Comparison of ENCODE assay signal across 8 cellular contexts in the genomic region with DNA sequence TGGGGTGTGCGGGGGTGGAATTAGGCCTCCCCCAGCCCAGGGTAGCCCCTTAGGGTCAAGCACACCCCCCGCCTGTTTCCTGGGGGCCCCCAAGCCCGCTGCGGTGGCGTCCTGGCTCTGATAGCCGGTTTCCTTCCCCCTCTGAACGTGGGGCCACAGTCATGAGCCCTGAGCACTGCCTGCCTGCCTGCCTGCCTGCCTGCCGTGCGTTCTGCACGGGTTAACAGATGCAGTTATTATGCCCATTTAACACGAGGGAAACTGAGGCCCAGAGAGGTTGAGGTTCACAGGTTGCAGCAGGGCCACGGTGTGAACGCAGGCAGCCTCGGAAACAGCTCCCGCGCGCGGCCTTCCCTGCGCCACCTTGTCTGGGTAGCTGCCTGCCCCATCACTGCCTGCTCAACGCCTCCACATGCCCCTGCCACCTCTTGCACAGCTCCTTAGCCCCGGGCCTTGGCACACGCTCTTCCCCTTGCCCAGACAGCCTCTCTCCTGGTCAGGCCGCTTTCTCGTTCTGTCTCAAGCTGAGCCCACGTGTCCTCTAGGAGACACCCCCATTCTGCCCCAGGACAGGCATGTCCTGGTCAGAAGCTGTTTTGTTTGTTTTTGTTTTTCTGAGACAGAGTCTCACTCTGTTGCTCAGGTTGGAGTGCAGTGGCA. TPM values are rescaled to one million over a fixed set of nuclear protein-coding genes. Genes with fewer than 3 reads are reported as not detected.
DNase-seq lines count a peak whose midpoint lies in the region; ATAC-seq, FAIRE-seq and TF ChIP-seq lines count a peak whose summit lies in the region.

No MANE protein-coding gene starts in this region.

- no peaks in the 10 kb centered on the region; the same call in 1 of the 2 replicates for H3K36me3 Mint-ChIP-seq in HFFc6 (ENCODE audit: low read depth)

- no peak overlapping the region for H3K9ac ChIP-seq in mesendoderm (ENCODE audit: low read length)

- H3K27ac Mint-ChIP-seq in HFFc6: peak overlapping the region; percentile 25; the same call in 1 of the 2 replicates

- peaks cover 20% of the 10 kb centered on the region for H3K4me1 Mint-ChIP-seq in HFFc6 (ENCODE audit: low read depth)

- 0 out of 2 replicates have a peak, but pooled peaks cover under 1% of the 10 kb centered on the region for H3K27me3 Mint-ChIP-seq in HFFc6 (ENCODE audit: insufficient read depth)

- H3K23ac ChIP-seq in mesendoderm (ENCODE audit: low read length): no peak overlapping the region

- no peak overlapping the region for H3K18ac ChIP-seq in mesendoderm (ENCODE audit: low read length)

- H2BK5ac ChIP-seq in mesendoderm (ENCODE audit: low read length): no peak overlapping the region

- no peaks in the 10 kb centered on the region for H3K27me3 ChIP-seq in mesendoderm (ENCODE audit: insufficient read depth, low read length, poor library complexity)

- peak overlapping the region in 1 of 2 experiments; percentile 68; a peak in 3 of 6 replicates for H3K27ac ChIP-seq in A549
- H3K27ac ChIP-seq in angular gyrus (ENCODE audit: low read depth, low read length): peak overlapping the region; percentile 26
- H3K27ac ChIP-seq in mesendoderm (ENCODE audit: low read depth, low read length): no peak overlapping the region

- H4K5ac ChIP-seq in mesendoderm (ENCODE audit: low read length): no peak overlapping the region

- no peaks in the 10 kb centered on the region for H3K79me2 ChIP-seq in mesendoderm (ENCODE audit: control insufficient read depth, insufficient read depth, low read length)

- H3K4me3 ChIP-seq in A549: no peak overlapping the region
- H3K4me3 ChIP-seq in mesendoderm (ENCODE audit: low read length): no peak overlapping the region

- H4K8ac ChIP-seq in mesendoderm (ENCODE audit: low read depth, low read length): no peak overlapping the region

- no peaks in the 10 kb centered on the region for H3K79me1 ChIP-seq in mesendoderm (ENCODE audit: low read length)

- no peak for FAIRE-seq in A549 (lab: Jason Lieb, UNC)

- CTCF ChIA-PET in A549 (lab: Yijun Ruan, JAX): interaction anchor here (1.0 to 1.6 kb wide), 7 partner anchors 10 to 159 kb away, joined by 3 to 4 read pairs (median 3); no protein-coding TSS in a partner anchor

- no peak for TF ChIP-seq RAD21 in A549 (conservative IDR thresholded peaks at IDR 0.05 in 1 of 2, IDR thresholded peaks at IDR 0.05 in 1 of 2)

- TF ChIP-seq CTCF in A549 (IDR thresholded peaks at IDR 0.05): no peak
- TF ChIP-seq CTCF in HFFc6 (IDR thresholded peaks at IDR 0.05): no peak

- H2BK120ac ChIP-seq in mesendoderm (ENCODE audit: low read depth, low read length): no peak overlapping the region

- H3K4ac ChIP-seq in mesendoderm (ENCODE audit: low read depth, low read length): no peak overlapping the region

- no peak for TF ChIP-seq POLR2A in A549 (IDR thresholded peaks at IDR 0.05; ENCODE audit: low read length)

- no peaks in the 10 kb centered on the region for H3K36me3 ChIP-seq in mesendoderm (ENCODE audit: control insufficient read depth, insufficient read depth, low read length)

- no peak overlapping the region for H2AK5ac ChIP-seq in mesendoderm (ENCODE audit: low read length)

- no peaks in the 10 kb centered on the region for H3K9me3 ChIP-seq in A549

- 72% methylated on average over 16 of the region's 25 CpGs for WGBS in A549 (ENCODE audit: missing lambda C conversion rate)
- WGBS in mesendoderm (ENCODE audit: extremely low coverage, insufficient coverage, low lambda C conversion rate): no CpG with 5 or more reads among the region's 25 CpGs

- no peak overlapping the region for H2BK15ac ChIP-seq in mesendoderm (replicated peaks; ENCODE audit: low read depth)

- H3K9me3 Mint-ChIP-seq in HFFc6: no peaks in the 10 kb centered on the region

- POLR2A ChIA-PET in A549 (lab: Yijun Ruan, JAX): no interaction called here

- peak overlapping the region; percentile 17 for H3K56ac ChIP-seq in mesendoderm (ENCODE audit: low read length)

- H3K4me1 ChIP-seq in A549: peaks cover 18% of the 10 kb centered on the region; the same call in 2 of the 3 replicates
- no peaks in the 10 kb centered on the region for H3K4me1 ChIP-seq in mesendoderm (ENCODE audit: control insufficient read depth, low read depth, low read length)

- H3K4me2 ChIP-seq in A549 (peak overlapping the region; percentile 29; the same call in 1 of the 3 replicates), mesendoderm (ENCODE audit: low read length) (no peak overlapping the region)

- peak overlapping the region; percentile 68 for H3K4me3 Mint-ChIP-seq in HFFc6

- peak in 1 of 2 experiments; percentile 20 for DNase-seq in A549 (ENCODE audit: low read depth in 1 of 2, low spot score in 1 of 2)
- no peak for DNase-seq in HFFc6
- DNase-seq in mesendoderm: no peak
- no peak for DNase-seq in activated gamma-delta T cell treated with Interleukin-2 at 50 U/mL for 16 hours
- DNase-seq in NCI-H510A treated with DMSO at 0.1 percent for 48 hours (lab: John Stamatoyannopoulos, UW): no peak
- no peak for DNase-seq in germinal center (ENCODE audit: low spot score)

- no peak for ATAC-seq in A549
- ATAC-seq in GM21526 (IDR thresholded peaks at IDR 0.05; ENCODE audit: low FRiP score, unreplicated experiment): no peak

- TF ChIP-seq EP300 in A549 (IDR thresholded peaks at IDR 0.05): no peak

TF ChIP-seq in A549, 52 proteins besides CTCF, POLR2A, EP300 and RAD21:
- no peak for TF ChIP-seq PHF8 (IDR thresholded peaks at IDR 0.05; ENCODE audit: borderline replicate concordance, low read depth)
- TF ChIP-seq, protein P1, sequence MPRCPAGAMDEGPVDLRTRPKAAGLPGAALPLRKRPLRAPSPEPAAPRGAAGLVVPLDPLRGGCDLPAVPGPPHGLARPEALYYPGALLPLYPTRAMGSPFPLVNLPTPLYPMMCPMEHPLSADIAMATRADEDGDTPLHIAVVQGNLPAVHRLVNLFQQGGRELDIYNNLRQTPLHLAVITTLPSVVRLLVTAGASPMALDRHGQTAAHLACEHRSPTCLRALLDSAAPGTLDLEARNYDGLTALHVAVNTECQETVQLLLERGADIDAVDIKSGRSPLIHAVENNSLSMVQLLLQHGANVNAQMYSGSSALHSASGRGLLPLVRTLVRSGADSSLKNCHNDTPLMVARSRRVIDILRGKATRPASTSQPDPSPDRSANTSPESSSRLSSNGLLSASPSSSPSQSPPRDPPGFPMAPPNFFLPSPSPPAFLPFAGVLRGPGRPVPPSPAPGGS (IDR thresholded peaks at IDR 0.05): no peak
TF ChIP-seq in A549: peak in this region for 0.

RNA-seq across cellular contexts. Expression of a gene that starts 1.2 kb away (rescaled TPM):
- polyA plus RNA-seq in A549 (2011; rRNA removed) (11.3 and 13.6 TPM in 2 replicates), A549 (2017; fragmentation: RNase III; extraction: RNeasy Plus Mini Kit Qiagen cat#74134 plus additional on column Dnase treatment) (24.7 to 26.0 TPM (median 25.7 TPM) in 3 replicates)
- 34.6 and 46.8 TPM in 2 replicates for polyA plus RNA-seq in A549 (2012; cell fraction: cytosol; rRNA removed)
- polyA plus RNA-seq in A549 (2012; cell fraction: nucleus; rRNA removed): 31.9 and 42.0 TPM in 2 replicates
- 16.9 and 19.5 TPM in 2 replicates for polyA minus RNA-seq in A549 (2011; rRNA and poly(A)+ RNA removed)
- total RNA-seq in HFFc6 (2021; fragmentation: NEBNext Ultra II Directional; extraction: Animal tissue kit (Norgen Biotek cat#: 25700)): 10 to 100 TPM; 55.2 to 71.3 (median 67.7) TPM
- 5.3 TPM for polyA plus RNA-seq in mesendoderm (2013, experiment 1 of 2)
- polyA plus RNA-seq in mesendoderm (2013, experiment 2 of 2): 6.2 TPM

RNA-seq across cellular contexts. Expression of a gene that starts 4.8 kb away (rescaled TPM):
- polyA plus RNA-seq in A549 (2011; rRNA removed): 47.8 and 58.9 TPM in 2 replicates
- 71.1 and 85.7 TPM in 2 replicates for polyA plus RNA-seq in A549 (2012; cell fraction: cytosol; rRNA removed)
- 80.2 and 89.4 TPM in 2 replicates for polyA plus RNA-seq in A549 (2012; cell fraction: nucleus; rRNA removed)
- polyA plus RNA-seq in A549 (2017; fragmentation: RNase III; extraction: RNeasy Plus Mini Kit Qiagen cat#74134 plus additional on column Dnase treatment): 86.3 to 87.7 TPM (median 86.5 TPM) in 3 replicates
- polyA minus RNA-seq in A549 (2011; rRNA and poly(A)+ RNA removed): 29.1 and 40.5 TPM in 2 replicates
- 100 to 1,000 TPM in 4 of 6 experiments, 10 to 100 TPM in 2; 87.2 to 109 (median 103) TPM for total RNA-seq in HFFc6 (2021; fragmentation: NEBNext Ultra II Directional; extraction: Animal tissue kit (Norgen Biotek cat#: 25700))
- polyA plus RNA-seq in mesendoderm (2013, experiment 1 of 2): 243 TPM
- polyA plus RNA-seq in mesendoderm (2013, experiment 2 of 2): 246 TPM

RNA-seq across cellular contexts. Expression of a gene that starts 18.8 kb away (rescaled TPM):
- polyA plus RNA-seq in A549 (2011; rRNA removed): 18.6 and 19.3 TPM in 2 replicates
- 129 and 157 TPM in 2 replicates for polyA plus RNA-seq in A549 (2012; cell fraction: cytosol; rRNA removed)
- polyA plus RNA-seq in A549 (2012; cell fraction: nucleus; rRNA removed): 103 and 186 TPM in 2 replicates
- 68.4 to 72.8 TPM (median 68.9 TPM) in 3 replicates for polyA plus RNA-seq in A549 (2017; fragmentation: RNase III; extraction: RNeasy Plus Mini Kit Qiagen cat#74134 plus additional on column Dnase treatment)
- 8.1 and 19.8 TPM in 2 replicates for polyA minus RNA-seq in A549 (2011; rRNA and poly(A)+ RNA removed)
- total RNA-seq in HFFc6 (2021; fragmentation: NEBNext Ultra II Directional; extraction: Animal tissue kit (Norgen Biotek cat#: 25700)): 100 to 1,000 TPM in 2 of 6 experiments, 10 to 100 TPM in 4; 91.9 to 105 (median 97.6) TPM
- polyA plus RNA-seq in mesendoderm (2013, experiment 1 of 2): 40.8 TPM
- 41.7 TPM for polyA plus RNA-seq in mesendoderm (2013, experiment 2 of 2)

RNA-seq across cellular contexts. Expression of a gene that starts 35.7 kb away (rescaled TPM):
- polyA plus RNA-seq in A549 (2011; rRNA removed): 485 and 525 TPM in 2 replicates
- 2,687 and 2,770 TPM in 2 replicates for polyA plus RNA-seq in A549 (2012; cell fraction: cytosol; rRNA removed)
- 2,142 and 3,339 TPM in 2 replicates for polyA plus RNA-seq in A549 (2012; cell fraction: nucleus; rRNA removed)
- 1,370 to 1,458 TPM (median 1,378 TPM) in 3 replicates for polyA plus RNA-seq in A549 (2017; fragmentation: RNase III; extraction: RNeasy Plus Mini Kit Qiagen cat#74134 plus additional on column Dnase treatment)
- 298 and 489 TPM in 2 replicates for polyA minus RNA-seq in A549 (2011; rRNA and poly(A)+ RNA removed)
- 1,000 to 10,000 TPM; 1,047 to 1,358 (median 1,277) TPM for total RNA-seq in HFFc6 (2021; fragmentation: NEBNext Ultra II Directional; extraction: Animal tissue kit (Norgen Biotek cat#: 25700))
- 2,706 TPM for polyA plus RNA-seq in mesendoderm (2013, experiment 1 of 2)
- 2,673 TPM for polyA plus RNA-seq in mesendoderm (2013, experiment 2 of 2)

RNA-seq across cellular contexts. Expression of a gene that starts 47.4 kb away (rescaled TPM):
- polyA plus RNA-seq in A549 (2011; rRNA removed): 0.32 and 0.36 TPM in 2 replicates
- 1.2 and 1.5 TPM in 2 replicates for polyA plus RNA-seq in A549 (2012; cell fraction: cytosol; rRNA removed)
- polyA plus RNA-seq in A549 (2012; cell fraction: nucleus; rRNA removed): 1.8 and 3.5 TPM in 2 replicates
- polyA plus RNA-seq in A549 (2017; fragmentation: RNase III; extraction: RNeasy Plus Mini Kit Qiagen cat#74134 plus additional on column Dnase treatment): 1.3 to 1.6 TPM (median 1.6 TPM) in 3 replicates
- polyA minus RNA-seq in A549 (2011; rRNA and poly(A)+ RNA removed): 0.68 and 1.0 TPM in 2 replicates
- under 1 TPM; 0.18 to 0.47 (median 0.32) TPM for total RNA-seq in HFFc6 (2021; fragmentation: NEBNext Ultra II Directional; extraction: Animal tissue kit (Norgen Biotek cat#: 25700))
- polyA plus RNA-seq in mesendoderm (2013, experiment 1 of 2): 0.03 TPM
- 0.06 TPM for polyA plus RNA-seq in mesendoderm (2013, experiment 2 of 2)
